8 cellular contexts compared by ENCODE assay signal in the genomic region with DNA sequence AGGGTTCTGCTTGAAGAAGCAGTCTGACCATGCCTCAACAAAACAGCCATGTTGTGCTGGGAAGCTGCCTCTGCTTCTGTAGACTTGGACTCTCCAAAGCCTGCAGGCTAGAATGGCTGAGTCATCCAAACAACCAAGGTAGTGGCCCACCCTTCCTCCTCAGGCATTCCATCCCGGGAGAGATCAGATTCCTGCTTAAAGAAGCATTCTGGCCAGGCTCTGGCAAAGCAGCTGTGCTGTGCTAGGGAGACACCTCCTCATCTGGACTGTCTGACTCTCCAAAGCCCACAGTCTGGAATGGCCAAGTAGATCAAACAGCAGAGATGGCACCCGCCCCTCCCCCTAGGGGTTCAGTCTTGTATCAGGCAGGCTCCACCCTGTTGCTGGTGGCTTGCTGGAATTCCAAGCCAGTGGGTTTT.
DNase-seq lines count a peak whose midpoint lies in the region; ATAC-seq and TF ChIP-seq lines count a peak whose summit lies in the region.

No MANE protein-coding gene starts in this region.

- TF ChIP-seq CTCF in RWPE2 (IDR thresholded peaks at IDR 0.05; ENCODE audit: poor library complexity, severe bottlenecking) = no peak
- TF ChIP-seq CTCF in retinal pigment epithelial cell (conservative IDR thresholded peaks at IDR 0.05; ENCODE audit: low read depth, low read length) = no peak

- ATAC-seq in RWPE2 (ENCODE audit: low read depth) (peak; percentile 99), HG02973 (IDR thresholded peaks at IDR 0.05; ENCODE audit: unreplicated experiment) (no peak)

- no peak overlapping the region for H3K4me3 ChIP-seq in RWPE2 (ENCODE audit: severe bottlenecking)
- no peak overlapping the region for H3K4me3 ChIP-seq in retinal pigment epithelial cell (ENCODE audit: low read length)

- DNase-seq in ELR (ENCODE audit: low read depth) (peak; percentile 99), RWPE2 (ENCODE audit: low spot score) (peak; percentile 92), fibroblast of peridontal ligament (ENCODE audit: extremely low read depth) (peak; percentile 86), retinal pigment epithelial cell (ENCODE audit: low read depth) (peak; percentile 82), GOT3 (lab: John Stamatoyannopoulos, UW) (no peak), NCI-H2171 treated with DMSO at 0.1 percent for 48 hours (lab: John Stamatoyannopoulos, UW) (no peak), SIG-M5 treated with dmso at 0.1 percent for 504 hours (lab: John Stamatoyannopoulos, UW; ENCODE audit: unreplicated experiment) (no peak)

- peak overlapping the region; percentile 88 for H3K27ac ChIP-seq in RWPE2 (ENCODE audit: poor library complexity, severe bottlenecking)

- peaks cover 23% of the 10 kb centered on the region for H3K4me1 ChIP-seq in RWPE2 (ENCODE audit: insufficient read depth, poor library complexity, severe bottlenecking)

- H3K36me3 ChIP-seq in RWPE2 (ENCODE audit: low read depth) = no peaks in the 10 kb centered on the region

- H3K9me3 ChIP-seq in RWPE2 (ENCODE audit: severe bottlenecking) = peaks cover 13% of the 10 kb centered on the region

- no peaks in the 10 kb centered on the region for H3K27me3 ChIP-seq in RWPE2 (ENCODE audit: insufficient read depth, poor library complexity, severe bottlenecking)

Comparison
In these comparisons a context has a peak if more than half of its experiments do, and no peak if none do; other contexts are left out.
1. DNase-seq: peak in ELR (single experiment), RWPE2 (single experiment), fibroblast of peridontal ligament (single experiment) and retinal pigment epithelial cell (single experiment); none in GOT3 (single experiment), NCI-H2171 treated with DMSO at 0.1 percent for 48 hours (single experiment) and SIG-M5 treated with dmso at 0.1 percent for 504 hours (single experiment).